8 cellular contexts compared by ENCODE assay signal in the genomic region with DNA sequence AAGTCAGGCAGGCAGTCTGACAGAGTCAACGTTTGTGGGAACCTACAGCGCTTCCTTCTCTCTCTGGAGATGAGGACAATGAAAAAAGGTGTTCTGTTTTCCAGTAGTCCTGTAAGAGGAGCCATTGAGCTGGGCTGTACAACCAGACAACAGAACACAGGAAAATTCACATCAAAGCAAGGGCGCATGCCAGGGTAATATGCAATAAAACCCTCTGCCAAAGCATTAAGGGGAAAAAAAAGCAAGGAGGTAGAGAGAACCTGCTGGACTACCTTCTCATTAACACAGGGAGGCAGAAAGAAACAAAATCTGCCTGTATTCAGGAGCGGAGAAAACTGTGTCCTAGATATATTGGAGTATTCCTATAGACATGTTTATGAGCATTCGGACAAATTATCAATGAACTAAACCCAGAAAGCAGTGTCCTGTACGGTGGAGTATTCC. TPM values are rescaled to one million over a fixed set of nuclear protein-coding genes. Genes with fewer than 3 reads are reported as not detected.
DNase-seq lines count a peak whose midpoint lies in the region; ATAC-seq and TF ChIP-seq lines count a peak whose summit lies in the region.

No MANE protein-coding gene starts in this region.

- peaks cover 11% of the 10 kb centered on the region for H3K4me1 ChIP-seq in CD4-positive, CD25-positive, alpha-beta regulatory T cell (ENCODE audit: control insufficient read depth, insufficient read depth, low read length, poor library complexity, severe bottlenecking)
- peaks cover 16% of the 10 kb centered on the region for H3K4me1 ChIP-seq in GM23248 (ENCODE audit: insufficient read depth)

- H3K9me2 ChIP-seq in GM23248 (ENCODE audit: insufficient read depth): no peaks in the 10 kb centered on the region

- no peaks in the 10 kb centered on the region for H3K36me3 ChIP-seq in CD4-positive, CD25-positive, alpha-beta regulatory T cell (ENCODE audit: control insufficient read depth, insufficient read depth, low read length)
- no peaks in the 10 kb centered on the region for H3K36me3 ChIP-seq in GM23248 (ENCODE audit: low read depth)

- peak overlapping the region; percentile 91 for H3K4me2 ChIP-seq in GM23248 (ENCODE audit: unreplicated experiment)

- H3K36me3 Mint-ChIP-seq in CD4-positive, CD25-positive, alpha-beta regulatory T cell: peaks cover 5% of the 10 kb centered on the region
- peaks cover 16% of the 10 kb centered on the region for H3K36me3 Mint-ChIP-seq in activated CD4-positive, alpha-beta T cell treated with anti-CD3 and anti-CD28 coated beads, Interleukin-2, amount 10 ng/mL, durations not matched to agents 7 days and 5 days (ENCODE audit: low read depth)

- CTCF ChIA-PET in activated CD4-positive, alpha-beta T cell treated with anti-CD3 and anti-CD28 coated beads, Interleukin-2, amount 10 ng/mL, durations not matched to agents 7 days and 5 days (lab: Charles Lee): interaction anchor here (1.0 to 1.5 kb wide), 3 partner anchors 9 to 79 kb away, joined by 4 read pairs; no protein-coding TSS in a partner anchor

- peak overlapping the region; percentile 69 to 90 (median 88) for H3K27ac Mint-ChIP-seq in CD4-positive, CD25-positive, alpha-beta regulatory T cell
- peak overlapping the region; percentile 84 for H3K27ac Mint-ChIP-seq in activated CD4-positive, alpha-beta T cell treated with anti-CD3 and anti-CD28 coated beads, Interleukin-2, amount 10 ng/mL, durations not matched to agents 7 days and 5 days

- no peaks in the 10 kb centered on the region for H3K27me3 ChIP-seq in CD4-positive, CD25-positive, alpha-beta regulatory T cell (ENCODE audit: control insufficient read depth, insufficient read depth, low read length)
- no peaks in the 10 kb centered on the region for H3K27me3 ChIP-seq in GM23248 (replicated peaks; ENCODE audit: insufficient read depth)

- H3F3A ChIP-seq in GM23248 (ENCODE audit: insufficient read depth): peaks cover 22% of the 10 kb centered on the region

- H3K27me3 Mint-ChIP-seq in CD4-positive, CD25-positive, alpha-beta regulatory T cell: no peaks in the 10 kb centered on the region
- no peaks in the 10 kb centered on the region for H3K27me3 Mint-ChIP-seq in activated CD4-positive, alpha-beta T cell treated with anti-CD3 and anti-CD28 coated beads, Interleukin-2, amount 10 ng/mL, durations not matched to agents 7 days and 5 days

- peaks cover 12 to 29% (median 23%) of the 10 kb centered on the region in 4 donors for H3K4me1 Mint-ChIP-seq in CD4-positive, CD25-positive, alpha-beta regulatory T cell
- peaks cover 56% of the 10 kb centered on the region for H3K4me1 Mint-ChIP-seq in activated CD4-positive, alpha-beta T cell treated with anti-CD3 and anti-CD28 coated beads, Interleukin-2, amount 10 ng/mL, durations not matched to agents 7 days and 5 days

- POLR2A ChIA-PET in activated CD4-positive, alpha-beta T cell treated with anti-CD3 and anti-CD28 coated beads, Interleukin-2, amount 10 ng/mL, durations not matched to agents 7 days and 5 days (lab: Charles Lee): interaction anchor here (1.0 kb wide), 1 partner anchor 69 kb away, joined by 5 read pairs; no protein-coding TSS in a partner anchor

- H4K20me1 ChIP-seq in GM23248 (ENCODE audit: insufficient read depth): no peaks in the 10 kb centered on the region

- H3K27ac ChIP-seq in CD4-positive, CD25-positive, alpha-beta regulatory T cell (ENCODE audit: insufficient read depth, low read length, poor library complexity, severe bottlenecking): no peak overlapping the region
- peak overlapping the region; percentile 65 for H3K27ac ChIP-seq in GM23248

- peak in 2 of 3 donors; percentile 30 to 59 for DNase-seq in CD4-positive, CD25-positive, alpha-beta regulatory T cell
- DNase-seq in GM23248: peak; percentile 90
- DNase-seq in NCI-H2196 (lab: John Stamatoyannopoulos, UW; ENCODE audit: unreplicated experiment): peak; percentile 79
- DNase-seq in activated CD4-positive, alpha-beta T cell treated with anti-CD3 and anti-CD28 coated beads, Interleukin-2, amount 10 ng/mL, durations not matched to agents 7 days and 5 days: peak; percentile 59
- DNase-seq in foreskin fibroblast: peak; percentile 72 to 89
- peak; percentile 47 for DNase-seq in non-pigmented ciliary epithelial cell (ENCODE audit: low read depth)
- no peak for DNase-seq in mesenteric fat pad (ENCODE audit: low spot score)

- peak overlapping the region; percentile 86 to 95 (median 88) for H3K4me3 Mint-ChIP-seq in CD4-positive, CD25-positive, alpha-beta regulatory T cell
- peak overlapping the region; percentile 89 for H3K4me3 Mint-ChIP-seq in activated CD4-positive, alpha-beta T cell treated with anti-CD3 and anti-CD28 coated beads, Interleukin-2, amount 10 ng/mL, durations not matched to agents 7 days and 5 days

- ATAC-seq in CD4-positive, CD25-positive, alpha-beta regulatory T cell (ENCODE audit: low read depth in 2 of 2): no peak
- ATAC-seq in GM18870 (IDR thresholded peaks at IDR 0.05; ENCODE audit: unreplicated experiment): no peak

- H3K4me3 ChIP-seq in CD4-positive, CD25-positive, alpha-beta regulatory T cell (ENCODE audit: low read depth, low read length): peak overlapping the region; percentile 67
- peak overlapping the region; percentile 89 for H3K4me3 ChIP-seq in GM23248
- H3K4me3 ChIP-seq in foreskin fibroblast (ENCODE audit: low read depth in 1 of 2, low read length in 2 of 2): peak overlapping the region; percentile 69 to 84

- no peaks in the 10 kb centered on the region for H3K9me3 ChIP-seq in CD4-positive, CD25-positive, alpha-beta regulatory T cell (ENCODE audit: control insufficient read depth in 2 of 2, low read length in 2 of 2)
- H3K9me3 ChIP-seq in GM23248 (ENCODE audit: low read depth): no peaks in the 10 kb centered on the region

- H3K9ac ChIP-seq in GM23248: peak overlapping the region; percentile 91

- H3K79me2 ChIP-seq in GM23248 (ENCODE audit: insufficient read depth): peaks cover 62% of the 10 kb centered on the region

- WGBS in GM23248 (ENCODE audit: low coverage in 1 of 2, low lambda C conversion rate in 2 of 2, missing lambda C conversion rate in 2 of 2), 2 experiments: 12 to 16% methylated on average over 6 of the region's 6 CpGs

- in situ Hi-C loops in GM23248 (cut with MboI): no loop called here

- H2AFZ ChIP-seq in GM23248: peak overlapping the region; percentile 76; the same call in 1 of the 2 replicates

- peak; percentile 77 for TF ChIP-seq CTCF in foreskin fibroblast (IDR thresholded peaks at IDR 0.05; ENCODE audit: low read depth, low read length)

- no peaks in the 10 kb centered on the region for H3K9me3 Mint-ChIP-seq in CD4-positive, CD25-positive, alpha-beta regulatory T cell
- H3K9me3 Mint-ChIP-seq in activated CD4-positive, alpha-beta T cell treated with anti-CD3 and anti-CD28 coated beads, Interleukin-2, amount 10 ng/mL, durations not matched to agents 7 days and 5 days: no peaks in the 10 kb centered on the region

RNA-seq across cellular contexts. Expression of a gene that starts 1.3 kb away (rescaled TPM):
- total RNA-seq in CD4-positive, CD25-positive, alpha-beta regulatory T cell: 6.9 TPM
- 1 to 10 TPM; 4.6 to 8.9 (median 7.6) TPM for polyA plus RNA-seq in CD4-positive, CD25-positive, alpha-beta regulatory T cell
- total RNA-seq in GM23248 (2014; rRNA removed; shearing (Covaris generic)): 20.1 and 24.7 TPM in 2 replicates
- 44.8 and 47.4 TPM in 2 replicates for polyA plus RNA-seq in GM23248 (2016; fragmentation: Nextera tagmentation; extraction: Ambion mirVana)
- 10 to 100 TPM; 13.5 to 15.0 TPM for total RNA-seq in activated CD4-positive, alpha-beta T cell treated with anti-CD3 and anti-CD28 coated beads, Interleukin-2, amount 10 ng/mL, durations not matched to agents 7 days and 5 days
- total RNA-seq in mesenteric fat pad: 17.3 TPM
